Comparison of ENCODE assay signal across 5 cellular contexts in genomic region chrX:149551939-149552248, GRCh38. TPM values are rescaled to one million over a fixed set of nuclear protein-coding genes. Genes with fewer than 3 reads are reported as not detected.
"Had no signal": no experiment of that assay in that cellular context is flagged by ENCODE, and none has a peak within 500 bp of the region (broad histone marks: within the 10 kb centered on the region; RNA-seq: fewer than 3 reads in every experiment).

No MANE protein-coding gene starts in this region.

RNA-seq across cellular contexts. Expression of gene HSFX3, which starts 2.2 kb away (rescaled TPM):
- total RNA-seq: K562, M059J, SK-MEL-5 had no signal
- polyA plus RNA-seq: IgD-negative memory B cell, SK-N-SH had no signal

RNA-seq across cellular contexts. Expression of gene MAGEA9B, which starts 35.4 kb away (rescaled TPM):
- total RNA-seq: SK-MEL-5 had no signal

RNA-seq across cellular contexts. Expression of gene HSFX2, which starts 43.2 kb away (rescaled TPM):
- total RNA-seq: SK-MEL-5 had no signal
